ENCODE assay signal across 9 cellular contexts in genomic region chr5:139847790-139848507, GRCh38. TPM values are rescaled to one million over a fixed set of nuclear protein-coding genes. Genes with fewer than 3 reads are reported as not detected.
DNase-seq lines count a peak whose midpoint lies in the region; ATAC-seq and TF ChIP-seq lines count a peak whose summit lies in the region.
"Had no signal": no experiment of that assay in that cellular context is flagged by ENCODE, and none has a peak within 500 bp of the region (broad histone marks: within the 10 kb centered on the region; RNA-seq: fewer than 3 reads in every experiment).

No MANE protein-coding gene starts in this region.

- CTCF ChIA-PET in SK-N-SH (lab: Yijun Ruan, JAX) = interaction anchor here (0.6 to 7.1 kb wide), 12 partner anchors 11 to 214 kb away, joined by 3 to 92 read pairs (median 5); no protein-coding TSS in a partner anchor

- 7% methylated on average over 17 of the region's 107 CpGs for WGBS in SK-N-SH (ENCODE audit: low lambda C conversion rate)
- 1 to 2% methylated on average over 71 to 107 of the region's 107 CpGs for WGBS in heart right ventricle, 2 donors
- WGBS in transverse colon (ENCODE audit: low coverage in 1 of 2), 2 donors = 1% methylated on average over 31 of the region's 107 CpGs; no CpG with 5 or more reads in 1 of the 2 donors

- no peak overlapping the region for H2AFZ ChIP-seq in SK-N-SH (ENCODE audit: low read depth)

- TF ChIP-seq CTCF in SK-N-SH (IDR thresholded peaks at IDR 0.05) (no peak), heart right ventricle (IDR thresholded peaks at IDR 0.05) (peak in 1 of 9 donors; percentile 22), transverse colon (IDR thresholded peaks at IDR 0.05) (peak in 2 of 5 experiments; percentile 4 to 5)

- no peaks in the 10 kb centered on the region for H3K36me3 Mint-ChIP-seq in activated naive CD4-positive, alpha-beta T cell treated with anti-CD3 and anti-CD28 coated beads, Interleukin-2, amount 50 U/mL, for 72 hours

- POLR2A ChIA-PET in SK-N-SH (lab: Yijun Ruan, JAX) = interaction anchor here (0.9 kb wide), 1 partner anchor 45 kb away, joined by 3 read pairs; no protein-coding TSS in a partner anchor

- no peak overlapping the region for H3K9ac ChIP-seq in SK-N-SH

- TF ChIP-seq RAD21 in SK-N-SH (IDR thresholded peaks at IDR 0.05; ENCODE audit: low read length) = no peak

- H3K27me3 ChIP-seq in SK-N-SH (ENCODE audit: insufficient read depth) (no peaks in the 10 kb centered on the region), heart right ventricle (peaks cover 0 to 44% (median 0%) of the 10 kb centered on the region in 7 donors), transverse colon (peaks cover 41% of the 10 kb centered on the region)

- no peaks in the 10 kb centered on the region for H4K20me1 ChIP-seq in SK-N-SH (ENCODE audit: insufficient read depth)

- no peak overlapping the region for H3K27ac Mint-ChIP-seq in activated naive CD4-positive, alpha-beta T cell treated with anti-CD3 and anti-CD28 coated beads, Interleukin-2, amount 50 U/mL, for 72 hours

- H3K4me1 ChIP-seq in SK-N-SH (ENCODE audit: control insufficient read depth in 1 of 2, insufficient read depth in 2 of 2, low read depth in 1 of 2, low read length in 1 of 2) (peaks cover 0 to 3% of the 10 kb centered on the region in 2 experiments; a peak in 1 of 4 replicates), heart right ventricle (peaks cover 3 to 25% (median 17%) of the 10 kb centered on the region in 9 donors), transverse colon (peaks cover 4 to 10% (median 8%) of the 10 kb centered on the region in 4 donors)

- H3K9me3 ChIP-seq in SK-N-SH (no peaks in the 10 kb centered on the region), heart right ventricle (no peaks in the 10 kb centered on the region), transverse colon (no peaks in the 10 kb centered on the region)

- DNase-seq in SK-N-SH = peak; percentile 95
- peak; percentile 61 to 79 for DNase-seq in activated naive CD4-positive, alpha-beta T cell treated with anti-CD3 and anti-CD28 coated beads, Interleukin-2, amount 50 U/mL, for 72 hours (ENCODE audit: low spot score in 2 of 2)
- DNase-seq in heart right ventricle = peak; percentile 43 to 72
- peak; percentile 90 for DNase-seq in posterior vena cava (ENCODE audit: low spot score)
- peak; percentile 63 for DNase-seq in transverse colon
- no peak for DNase-seq in RKO (ENCODE audit: low spot score)

- H3K36me3 ChIP-seq in SK-N-SH (replicated peaks in 1 of 2; ENCODE audit: control insufficient read depth in 1 of 2, insufficient read depth in 2 of 2, low read length in 1 of 2) = no peaks in the 10 kb centered on the region
- peaks cover 0 to 23% (median 0%) of the 10 kb centered on the region in 9 donors for H3K36me3 ChIP-seq in heart right ventricle
- no peaks in the 10 kb centered on the region for H3K36me3 ChIP-seq in transverse colon

- H3K79me2 ChIP-seq in SK-N-SH (ENCODE audit: insufficient read depth) = no peaks in the 10 kb centered on the region

- H3K9me2 ChIP-seq in SK-N-SH = no peaks in the 10 kb centered on the region

- in situ Hi-C loops in transverse colon (cut with MboI; ENCODE audit: low pct_ligation_motif_present in 1 of 4, low pct_unique_long_range_greater_than_20kb in 1 of 4, low sequenced_read_pairs in 3 of 4) = no loop called here

- H3K4me3 ChIP-seq in SK-N-SH (ENCODE audit: low read depth in 2 of 2, low read length in 1 of 2) = peak overlapping the region in 1 of 2 experiments; percentile 45; a peak in 2 of 4 replicates
- H3K4me3 ChIP-seq in heart right ventricle = peak overlapping the region; percentile 28 to 70 (median 62)
- H3K4me3 ChIP-seq in transverse colon = peak overlapping the region; percentile 49 to 67 (median 56)

- peak; percentile 46 for ATAC-seq in HG02943 (IDR thresholded peaks at IDR 0.05; ENCODE audit: low read depth, unreplicated experiment)
- peak; percentile 80 to 92 for ATAC-seq in activated naive CD4-positive, alpha-beta T cell treated with anti-CD3 and anti-CD28 coated beads, Interleukin-2, amount 50 U/mL, for 72 hours
- peak; percentile 24 to 89 (median 44) for ATAC-seq in heart right ventricle

- H3K9me3 Mint-ChIP-seq in activated naive CD4-positive, alpha-beta T cell treated with anti-CD3 and anti-CD28 coated beads, Interleukin-2, amount 50 U/mL, for 72 hours = no peaks in the 10 kb centered on the region

- intact Hi-C loops in heart right ventricle (cut with DNase I) = loop anchor here in 4 of 10 donors (5.0 to 10.0 kb wide), 5 partner anchors 51 to 223 kb away; partner anchors contain the start of gene PSD2 (in 1 of the 4)
- intact Hi-C loops in posterior vena cava (cut with DNase I) = loop anchor here (1.0 to 5.0 kb wide), 2 partner anchors 61 to 63 kb away; no protein-coding TSS in a partner anchor
- intact Hi-C loops in transverse colon (cut with DNase I; ENCODE audit: low total_unique reads) = no loop called here

- peak overlapping the region; percentile 63; the same call in 1 of the 2 replicates for H3K4me2 ChIP-seq in SK-N-SH

- TF ChIP-seq EP300 in SK-N-SH (IDR thresholded peaks at IDR 0.05; ENCODE audit: borderline replicate concordance in 1 of 2, low read depth in 1 of 2, low read length in 1 of 2) (no peak), transverse colon (IDR thresholded peaks at IDR 0.05; ENCODE audit: low read depth) (no peak)

- H3K27ac ChIP-seq in SK-N-SH (ENCODE audit: low read depth in 2 of 2, low read length in 1 of 2) (no peak overlapping the region), heart right ventricle (peak overlapping the region; percentile 9 to 77 (median 68)), transverse colon (peak overlapping the region; percentile 46 to 67 (median 60))

- peaks cover 4% of the 10 kb centered on the region for H3F3A ChIP-seq in SK-N-SH (replicated peaks; ENCODE audit: insufficient read depth)

- TF ChIP-seq POLR2A in GM18526 (IDR thresholded peaks at IDR 0.05; ENCODE audit: extremely low read depth, insufficient read length) = peak; percentile 42
- TF ChIP-seq POLR2A in transverse colon (IDR thresholded peaks at IDR 0.05) = no peak

TF ChIP-seq in SK-N-SH, 30 proteins besides CTCF, POLR2A, EP300 and RAD21:
- TF ChIP-seq CHD2 (IDR thresholded peaks at IDR 0.05; ENCODE audit: low read length, partially characterized antibody) (no peak), TEAD4 (IDR thresholded peaks at IDR 0.05; ENCODE audit: borderline replicate concordance, insufficient read depth) (no peak), MAX (IDR thresholded peaks at IDR 0.05; ENCODE audit: low read depth) (peak; percentile 27; the same call in 1 of the 2 replicates), EZH2phosphoT487 (IDR thresholded peaks at IDR 0.05; ENCODE audit: borderline replicate concordance, low read depth) (no peak)

RNA-seq across cellular contexts. Expression of gene PSD2, which starts 52.3 kb away (rescaled TPM):
- polyA plus RNA-seq in SK-N-SH (2012; rRNA removed) = 0.15 TPM in 2 replicates
- 0.09 and 0.13 TPM in 2 replicates for polyA plus RNA-seq in SK-N-SH (2012; cell fraction: cytosol; rRNA removed)
- polyA plus RNA-seq in SK-N-SH (2012; cell fraction: nucleus; rRNA removed) = 0.62 and 0.63 TPM in 2 replicates
- total RNA-seq in activated naive CD4-positive, alpha-beta T cell treated with anti-CD3 and anti-CD28 coated beads, Interleukin-2, amount 50 U/mL, for 72 hours = not detected
- total RNA-seq in heart right ventricle = under 1 TPM in 2 of 10 donors, not detected in 8; 0.08 to 0.09 TPM
- polyA plus RNA-seq in heart right ventricle = under 1 TPM in 1 of 2 donors, not detected in 1; 0.03 TPM
- under 1 TPM; 0.14 TPM for total RNA-seq in posterior vena cava
- under 1 TPM in 1 of 4 donors, not detected in 3; 0.16 TPM for total RNA-seq in transverse colon
- polyA plus RNA-seq: keratinocyte had no signal

Comparison
In these comparisons a context has a peak if more than half of its experiments do, and no peak if none do; other contexts are left out.
1. H3K27ac ChIP-seq: peak in heart right ventricle (10 of 10) and transverse colon (4 of 4); none in SK-N-SH (0 of 2).
2. Peak in every context shown above with its lines, with median percentiles within 50 percentile points of each other: ATAC-seq.